23 cellular contexts compared by ENCODE assay signal in genomic region chr7:630539-630938, GRCh38.
DNase-seq lines count a peak whose midpoint lies in the region; ATAC-seq, FAIRE-seq and TF ChIP-seq lines count a peak whose summit lies in the region.
"Had no signal": no experiment of that assay in that cellular context is flagged by ENCODE, and none has a peak within 500 bp of the region (broad histone marks: within the 10 kb centered on the region; RNA-seq: fewer than 3 reads in every experiment).

No MANE protein-coding gene starts in this region.

- TF ChIP-seq EP300 in H1 (IDR thresholded peaks at IDR 0.05; ENCODE audit: borderline replicate concordance in 1 of 2, low read depth in 2 of 2, low read length in 2 of 2): no peak

- H3K27ac ChIP-seq in H1 (ENCODE audit: low read depth, low read length): no peak overlapping the region
- H3K27ac ChIP-seq: GM23248, HL-60, SJCRH30 had no signal

- POLR2A ChIA-PET in H1 (lab: Charles Lee; ENCODE audit: partially characterized antibody): no interaction called here

- no peak for TF ChIP-seq CTCF in H1 (IDR thresholded peaks at IDR 0.05; ENCODE audit: control extremely low read depth in 1 of 3, insufficient read depth in 1 of 3, low read depth in 1 of 3, low read length in 3 of 3)

- 0 out of 2 replicates have a peak overlapping the region, but pooled peaks have one; percentile 24 for H2AK5ac ChIP-seq in H1 (ENCODE audit: low read depth, low read length)

- no peak overlapping the region for H4K8ac ChIP-seq in H1 (ENCODE audit: extremely low read depth, insufficient read depth, low read length)

- no peaks in the 10 kb centered on the region for H3K9me3 ChIP-seq in H1 (ENCODE audit: insufficient read depth in 2 of 2, low read depth in 1 of 2, low read length in 1 of 2)
- H3K9me3 ChIP-seq: SJCRH30 had no signal

- peaks cover 0 to 2% of the 10 kb centered on the region in 2 experiments; a peak in 1 of 4 replicates for H3K79me2 ChIP-seq in H1 (ENCODE audit: control insufficient read depth in 1 of 2, insufficient read depth in 2 of 2, low read length in 2 of 2)

- peak overlapping the region; percentile 29 to 85 for H3K27ac Mint-ChIP-seq in activated naive CD4-positive, alpha-beta T cell treated with anti-CD3 and anti-CD28 coated beads, Interleukin-2, amount 50 U/mL, for 72 hours

- no peak overlapping the region for H2BK15ac ChIP-seq in H1 (ENCODE audit: low read length)

- peaks cover 3 to 4% of the 10 kb centered on the region in 2 donors for H3K9me3 Mint-ChIP-seq in activated naive CD4-positive, alpha-beta T cell treated with anti-CD3 and anti-CD28 coated beads, Interleukin-2, amount 50 U/mL, for 72 hours

- H2BK20ac ChIP-seq in H1 (ENCODE audit: low read length): no peak overlapping the region

- H3K4me2 ChIP-seq in H1 (ENCODE audit: insufficient read depth in 1 of 2, low read depth in 2 of 2, low read length in 2 of 2): no peak overlapping the region

- no peak overlapping the region for H2BK5ac ChIP-seq in H1 (ENCODE audit: low read depth, low read length)

- H3K36me3 Mint-ChIP-seq in activated naive CD4-positive, alpha-beta T cell treated with anti-CD3 and anti-CD28 coated beads, Interleukin-2, amount 50 U/mL, for 72 hours: peaks cover 0 to 10% of the 10 kb centered on the region in 2 donors

- H3K4ac ChIP-seq in H1 (replicated peaks; ENCODE audit: insufficient read length, low read depth, low read length): no peak overlapping the region

- TF ChIP-seq POLR2A in H1 (IDR thresholded peaks at IDR 0.05; ENCODE audit: control extremely low read depth in 1 of 2, low read depth in 2 of 2, low read length in 2 of 2): no peak
- TF ChIP-seq POLR2A in GM18505 (IDR thresholded peaks at IDR 0.05; ENCODE audit: borderline replicate concordance, extremely low read depth, insufficient read depth, insufficient read length): no peak

- H3K23me2 ChIP-seq in H1 (ENCODE audit: low read depth, low read length): no peaks in the 10 kb centered on the region

- no peak overlapping the region for H3K14ac ChIP-seq in H1 (ENCODE audit: insufficient read length)

- H4K5ac ChIP-seq in H1 (ENCODE audit: insufficient read length, low read depth, low read length): no peak overlapping the region

- H3K18ac ChIP-seq in H1 (ENCODE audit: extremely low read depth, low read length): no peak overlapping the region

- no peak for TF ChIP-seq RAD21 in H1 (IDR thresholded peaks at IDR 0.05 in 1 of 2, conservative IDR thresholded peaks at IDR 0.05 in 1 of 2; ENCODE audit: low read depth in 2 of 2, low read length in 2 of 2)

- no peak for ATAC-seq in activated naive CD4-positive, alpha-beta T cell treated with anti-CD3 and anti-CD28 coated beads, Interleukin-2, amount 50 U/mL, for 72 hours
- no peak for ATAC-seq in GM18505 (IDR thresholded peaks at IDR 0.05; ENCODE audit: unreplicated experiment)
- ATAC-seq: Right ventricle myocardium inferior, SK-N-SH treated with all-trans-retinoic acid at 6 μM for 48 hours had no signal

- FAIRE-seq in H1 (lab: Jason Lieb, UNC): no peak

- intact Hi-C loops in posterior vena cava (cut with DNase I): loop anchor here in 1 of 2 donors (10.0 kb wide), 1 partner anchor 296 kb away; no protein-coding TSS in a partner anchor

- H3K4me1 ChIP-seq in H1 (replicated peaks in 1 of 4; ENCODE audit: control insufficient read depth in 3 of 4, insufficient read depth in 4 of 4, low read length in 3 of 4): no peaks in the 10 kb centered on the region
- H3K4me1 ChIP-seq: SJCRH30 had no signal

- H3K56ac ChIP-seq in H1 (replicated peaks; ENCODE audit: insufficient read length, low read depth, low read length): no peak overlapping the region

- H3K79me1 ChIP-seq in H1 (ENCODE audit: low read depth, low read length): no peaks in the 10 kb centered on the region

- no peak overlapping the region for H4K91ac ChIP-seq in H1 (replicated peaks; ENCODE audit: insufficient read length, low read length)

- no peak overlapping the region for H2AFZ ChIP-seq in H1 (ENCODE audit: low read length)
- H2AFZ ChIP-seq: GM23248 had no signal

- no peaks in the 10 kb centered on the region for H3K36me3 ChIP-seq in H1 (ENCODE audit: control insufficient read depth in 2 of 4, insufficient read depth in 4 of 4, low read length in 3 of 4)
- H3K36me3 ChIP-seq: SJCRH30 had no signal

- H3K23ac ChIP-seq in H1 (ENCODE audit: insufficient read length): no peak overlapping the region

- no peak overlapping the region for H2BK120ac ChIP-seq in H1 (replicated peaks; ENCODE audit: low read depth, low read length)

- H3K4me3 ChIP-seq in H1 (ENCODE audit: extremely low read depth in 1 of 4, insufficient read depth in 2 of 4, low read depth in 3 of 4, low read length in 4 of 4): no peak overlapping the region
- H3K4me3 ChIP-seq: GM23248, SJCRH30 had no signal

- H3K9ac ChIP-seq in H1 (replicated peaks in 1 of 4; ENCODE audit: extremely low read depth in 1 of 4, low read depth in 3 of 4, low read length in 3 of 4): no peak overlapping the region
- H3K9ac ChIP-seq: GM23248 had no signal

- no peaks in the 10 kb centered on the region for H4K20me1 ChIP-seq in H1 (replicated peaks in 1 of 2; ENCODE audit: control insufficient read depth in 1 of 2, insufficient read depth in 2 of 2, low read length in 2 of 2)

- no peaks in the 10 kb centered on the region for H3K27me3 ChIP-seq in H1 (replicated peaks in 1 of 4; ENCODE audit: control insufficient read depth in 3 of 4, extremely low read depth in 1 of 4, insufficient read depth in 3 of 4, low read length in 3 of 4)

- WGBS in H1 (ENCODE audit: extremely low coverage in 1 of 2, insufficient coverage in 1 of 2, insufficient read length in 1 of 2, insufficient replicate concordance in 2 of 2, low coverage in 1 of 2, low lambda C conversion rate in 2 of 2, missing lambda C conversion rate in 1 of 2), 2 experiments: 92% methylated on average over 5 of the region's 5 CpGs; no CpG with 5 or more reads in 1 of the 2 experiments

- H2BK12ac ChIP-seq in H1 (ENCODE audit: low read depth, low read length): no peak overlapping the region

- no peak for DNase-seq in activated naive CD4-positive, alpha-beta T cell treated with anti-CD3 and anti-CD28 coated beads, Interleukin-2, amount 50 U/mL, for 72 hours (ENCODE audit: low spot score in 2 of 2)
- no peak for DNase-seq in activated naive CD4-positive, alpha-beta T cell treated with anti-CD3 and anti-CD28 coated beads, Interleukin-2, amount 50 U/mL, for 16 hours
- DNase-seq in H1 (ENCODE audit: low read depth in 1 of 2, low spot score in 2 of 2): no peak
- DNase-seq in posterior vena cava (ENCODE audit: low spot score): peak; percentile 60
- DNase-seq in NCI-H510A treated with DMSO at 0.1 percent for 48 hours (lab: John Stamatoyannopoulos, UW): no peak
- no peak for DNase-seq in putamen (ENCODE audit: low spot score)
- DNase-seq: Calu3, DMS153, GM23248, Kasumi-1, NCI-H1092 treated with DMSO at 0.1 percent for 48 hours, NCI-H1436, NCI-H187, NCI-H2081 treated with DMSO at 0.1 percent for 48 hours, NCI-H2171 treated with DMSO at 0.1 percent for 48 hours, NCI-H345, NCI-H524, NCI-H774, SJCRH30 had no signal

- CTCF ChIA-PET in H1 (lab: Charles Lee; ENCODE audit: partially characterized antibody): interaction anchor here (2.1 kb wide), 1 partner anchor 143 kb away, joined by 4 read pairs; no protein-coding TSS in a partner anchor

TF ChIP-seq in H1, 55 proteins besides CTCF, POLR2A, EP300 and RAD21:
- TF ChIP-seq MAX (IDR thresholded peaks at IDR 0.05) (no peak), BCL11A (IDR thresholded peaks at IDR 0.05; ENCODE audit: low read depth in 2 of 2, low read length in 2 of 2) (no peak), KDM5A (IDR thresholded peaks at IDR 0.05; ENCODE audit: low read length) (no peak)
